In the genomic region with DNA sequence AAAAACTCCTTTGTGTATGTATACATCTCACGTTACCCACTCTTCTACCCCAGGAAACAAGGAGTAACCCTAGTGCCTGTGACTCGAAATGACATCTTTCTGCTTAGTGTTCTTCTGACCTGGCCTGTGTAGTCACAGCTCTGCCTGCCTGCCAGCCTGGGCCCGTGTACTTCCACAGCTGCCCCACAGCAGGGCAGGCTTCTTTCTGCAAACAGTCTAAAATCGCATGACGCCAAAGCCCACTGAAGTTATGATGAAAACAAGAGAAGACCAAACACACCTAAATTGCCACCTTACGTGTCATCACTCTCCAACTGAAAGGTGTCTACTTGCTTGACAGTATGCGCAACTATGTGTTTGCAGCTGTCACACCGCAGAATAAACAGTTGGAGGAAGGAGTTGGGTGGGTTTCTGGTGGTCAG, we compare ENCODE assay signal across 8 cellular contexts. TPM values are rescaled to one million over a fixed set of nuclear protein-coding genes. Genes with fewer than 3 reads are reported as not detected.
A peak's percentile ranks its signal among the peaks of the same experiment; 100 is the strongest.
DNase-seq lines count a peak whose midpoint lies in the region; ATAC-seq and TF ChIP-seq lines count a peak whose summit lies in the region.

No MANE protein-coding gene starts in this region.

- no peaks in the 10 kb centered on the region for H3K9me2 ChIP-seq in OCI-LY7 (ENCODE audit: insufficient read depth, low read length)

- CTCF ChIA-PET in OCI-LY7 (lab: Charles Lee; ENCODE audit: unreplicated experiment) = no interaction called here

- intact Hi-C loops in OCI-LY7 (cut with micrococcal nuclease; ENCODE audit: unreplicated experiment) = no loop called here

- H3K9ac ChIP-seq in liver (ENCODE audit: low read depth in 1 of 2, low read length in 2 of 2) (peak overlapping the region; percentile 71 to 89), subcutaneous abdominal adipose tissue (ENCODE audit: low read length in 5 of 5) (peak overlapping the region in 3 of 5 donors; percentile 70 to 75 (median 72))

- TF ChIP-seq RAD21 in liver (IDR thresholded peaks at IDR 0.05) = peak; percentile 45 to 81

- H3K4me1 Mint-ChIP-seq in stimulated activated naive CD8-positive, alpha-beta T cell treated with anti-CD3 and anti-CD28 coated beads, Interleukin-15, Interleukin-2, amounts not matched to agents 100 ng/mL and 50 ng/mL, for 24 hours (ENCODE audit: low read depth) = peaks cover 26% of the 10 kb centered on the region

- H3K4me3 ChIP-seq in OCI-LY7 (ENCODE audit: low read depth, low read length, poor library complexity, severe bottlenecking) (peak overlapping the region; percentile 72), liver (ENCODE audit: low read depth in 1 of 3, low read length in 3 of 3) (peak overlapping the region; percentile 67 to 97 (median 91)), subcutaneous abdominal adipose tissue (ENCODE audit: low read depth in 1 of 5, low read length in 5 of 5) (peak overlapping the region; percentile 71 to 95 (median 76))

- peak overlapping the region; percentile 71 for H3K4me2 ChIP-seq in OCI-LY7 (ENCODE audit: low read length)

- H3K36me3 Mint-ChIP-seq in stimulated activated naive CD8-positive, alpha-beta T cell treated with anti-CD3 and anti-CD28 coated beads, Interleukin-15, Interleukin-2, amounts not matched to agents 100 ng/mL and 50 ng/mL, for 24 hours (ENCODE audit: low read depth) = no peaks in the 10 kb centered on the region

- peak overlapping the region; percentile 73 for H3K4me3 Mint-ChIP-seq in stimulated activated naive CD8-positive, alpha-beta T cell treated with anti-CD3 and anti-CD28 coated beads, Interleukin-15, Interleukin-2, amounts not matched to agents 100 ng/mL and 50 ng/mL, for 24 hours

- H2AFZ ChIP-seq in OCI-LY7 (ENCODE audit: low read length) = peak overlapping the region; percentile 45; the same call in 1 of the 2 replicates

- H3K27me3 Mint-ChIP-seq in stimulated activated naive CD8-positive, alpha-beta T cell treated with anti-CD3 and anti-CD28 coated beads, Interleukin-15, Interleukin-2, amounts not matched to agents 100 ng/mL and 50 ng/mL, for 24 hours = peaks cover 74% of the 10 kb centered on the region

- H3K9me3 Mint-ChIP-seq in stimulated activated naive CD8-positive, alpha-beta T cell treated with anti-CD3 and anti-CD28 coated beads, Interleukin-15, Interleukin-2, amounts not matched to agents 100 ng/mL and 50 ng/mL, for 24 hours = no peaks in the 10 kb centered on the region

- H3K4me1 ChIP-seq in OCI-LY7 (ENCODE audit: insufficient read depth, low read length, poor library complexity, severe bottlenecking) (peaks cover 16% of the 10 kb centered on the region), liver (ENCODE audit: control insufficient read depth in 4 of 4, insufficient read depth in 4 of 4, low read length in 3 of 4) (peaks cover 2 to 34% (median 29%) of the 10 kb centered on the region in 4 donors), subcutaneous abdominal adipose tissue (ENCODE audit: control insufficient read depth in 5 of 5, insufficient read depth in 5 of 5, low read length in 5 of 5) (peaks cover 4 to 30% (median 27%) of the 10 kb centered on the region in 5 donors)

- POLR2A ChIA-PET in OCI-LY7 (lab: Charles Lee) = interaction anchor here (0.7 kb wide), 1 partner anchor 20 kb away, joined by 3 read pairs; no protein-coding TSS in a partner anchor

- H3K27ac Mint-ChIP-seq in stimulated activated naive CD8-positive, alpha-beta T cell treated with anti-CD3 and anti-CD28 coated beads, Interleukin-15, Interleukin-2, amounts not matched to agents 100 ng/mL and 50 ng/mL, for 24 hours = no peak overlapping the region

- H3K27me3 ChIP-seq in liver (ENCODE audit: control insufficient read depth in 4 of 4, insufficient read depth in 4 of 4, low read length in 3 of 4) (no peaks in the 10 kb centered on the region), subcutaneous abdominal adipose tissue (ENCODE audit: control insufficient read depth in 5 of 5, insufficient read depth in 4 of 5, low read length in 5 of 5) (no peaks in the 10 kb centered on the region)

- no TSS peak for BruUV-seq in OCI-LY7 (replicated peaks; lab: Mats Ljungman, UMichigan)

- peak; percentile 27; the same call in 1 of the 2 replicates for TF ChIP-seq CTCF in OCI-LY7 (conservative IDR thresholded peaks at IDR 0.05; ENCODE audit: low read length)
- TF ChIP-seq CTCF in liver (IDR thresholded peaks at IDR 0.05; ENCODE audit: low read depth, low read length, missing input control) = peak; percentile 31

- H3K9me3 ChIP-seq in OCI-LY7 (ENCODE audit: low read length) = no peaks in the 10 kb centered on the region
- no peaks in the 10 kb centered on the region for H3K9me3 ChIP-seq in liver (ENCODE audit: control insufficient read depth in 4 of 4, low read length in 3 of 4)
- H3K9me3 ChIP-seq in subcutaneous abdominal adipose tissue (ENCODE audit: control insufficient read depth in 5 of 5, low read length in 5 of 5) = no peaks in the 10 kb centered on the region

- no peaks in the 10 kb centered on the region for H4K20me1 ChIP-seq in OCI-LY7 (ENCODE audit: insufficient read depth, low read length)

- no peak overlapping the region for H3K27ac ChIP-seq in OCI-LY7 (ENCODE audit: low read depth, low read length, poor library complexity, severe bottlenecking)
- H3K27ac ChIP-seq in liver (ENCODE audit: low read depth in 1 of 2, low read length in 2 of 2) = peak overlapping the region; percentile 82 to 90
- H3K27ac ChIP-seq in subcutaneous abdominal adipose tissue (ENCODE audit: low read depth, low read length) = peak overlapping the region; percentile 86

- no peak for ATAC-seq in stimulated activated naive CD8-positive, alpha-beta T cell treated with anti-CD3 and anti-CD28 coated beads, Interleukin-15, Interleukin-2, amounts not matched to agents 100 U/mL and 50 U/mL, for 24 hours
- ATAC-seq in GM21576 (IDR thresholded peaks at IDR 0.05; ENCODE audit: unreplicated experiment) (no peak), HG03196 (IDR thresholded peaks at IDR 0.05; ENCODE audit: unreplicated experiment) (no peak)

- WGBS in liver = 11% methylated on average over 8 of the region's 8 CpGs

- H3K36me3 ChIP-seq in OCI-LY7 (ENCODE audit: insufficient read depth, low read length) (no peaks in the 10 kb centered on the region), liver (ENCODE audit: control insufficient read depth in 4 of 4, insufficient read depth in 3 of 4, low read depth in 1 of 4, low read length in 3 of 4) (no peaks in the 10 kb centered on the region), subcutaneous abdominal adipose tissue (ENCODE audit: control insufficient read depth in 5 of 5, insufficient read depth in 5 of 5, low read length in 5 of 5) (no peaks in the 10 kb centered on the region)

- DNase-seq in stimulated activated naive CD8-positive, alpha-beta T cell treated with anti-CD3 and anti-CD28 coated beads, Interleukin-15, Interleukin-2, amounts not matched to agents 100 U/mL and 50 U/mL, for 24 hours = no peak
- DNase-seq in OCI-LY7 (ENCODE audit: low spot score) = peak; percentile 55
- peak; percentile 29 for DNase-seq in dedifferentiated amniotic fluid mesenchymal stem cell (ENCODE audit: extremely low spot score)

- H3K79me2 ChIP-seq in OCI-LY7 (ENCODE audit: insufficient read depth, low read depth, low read length) = no peaks in the 10 kb centered on the region

TF ChIP-seq in liver, 16 proteins besides CTCF, POLR2A, EP300 and RAD21:
- TF ChIP-seq HNF4A (conservative IDR thresholded peaks at IDR 0.05) (peak; percentile 23 to 52), RXRA (IDR thresholded peaks at IDR 0.05) (peak in 1 of 2 donors; percentile 44), FOXA1 (IDR thresholded peaks at IDR 0.05) (no peak), YY1 (IDR thresholded peaks at IDR 0.05) (peak; percentile 14)

RNA-seq across cellular contexts. Expression of a gene that starts 1.5 kb away (rescaled TPM):
- 0.80 and 2.7 TPM in 2 replicates for total RNA-seq in OCI-LY7 (2014; rRNA removed; shearing (Covaris generic))
- total RNA-seq in OCI-LY7 (2022) (1.0 and 2.4 TPM in 2 replicates), liver (1 to 10 TPM; 1.7 to 7.5 TPM)
- polyA plus RNA-seq in liver = 1 to 10 TPM; 1.5 to 2.3 TPM
